In genomic region chr14:46325777-46326176, GRCh38 we compare ENCODE assay signal across 8 cellular contexts.
"Had no signal": no experiment of that assay in that cellular context is flagged by ENCODE, and none has a peak within 500 bp of the region (broad histone marks: within the 10 kb centered on the region; RNA-seq: fewer than 3 reads in every experiment).

No MANE protein-coding gene starts in this region.

- H3K4me2 ChIP-seq: GM23338 had no signal

- DNase-seq: GM23248, GOT3, H7, H9, HCEC 1CT, HFFc6 had no signal

- H3K4me3 Mint-ChIP-seq: GM23338, H9, HFFc6 had no signal

- H3K9me3 Mint-ChIP-seq: GM23338, H9 had no signal

- H3K9ac ChIP-seq: GM23248 had no signal

- H3K27ac ChIP-seq: GM23248 had no signal

- H3K4me3 ChIP-seq: GM23248, GM23338, HAP-1 had no signal

- H3K9me3 ChIP-seq: HAP-1 had no signal

- H3K36me3 ChIP-seq: HAP-1 had no signal

- H2AFZ ChIP-seq: GM23248, GM23338 had no signal

- H3K4me1 ChIP-seq: HAP-1 had no signal

- H3K27ac Mint-ChIP-seq: GM23338, H9, HFFc6 had no signal
